In the genomic region with DNA sequence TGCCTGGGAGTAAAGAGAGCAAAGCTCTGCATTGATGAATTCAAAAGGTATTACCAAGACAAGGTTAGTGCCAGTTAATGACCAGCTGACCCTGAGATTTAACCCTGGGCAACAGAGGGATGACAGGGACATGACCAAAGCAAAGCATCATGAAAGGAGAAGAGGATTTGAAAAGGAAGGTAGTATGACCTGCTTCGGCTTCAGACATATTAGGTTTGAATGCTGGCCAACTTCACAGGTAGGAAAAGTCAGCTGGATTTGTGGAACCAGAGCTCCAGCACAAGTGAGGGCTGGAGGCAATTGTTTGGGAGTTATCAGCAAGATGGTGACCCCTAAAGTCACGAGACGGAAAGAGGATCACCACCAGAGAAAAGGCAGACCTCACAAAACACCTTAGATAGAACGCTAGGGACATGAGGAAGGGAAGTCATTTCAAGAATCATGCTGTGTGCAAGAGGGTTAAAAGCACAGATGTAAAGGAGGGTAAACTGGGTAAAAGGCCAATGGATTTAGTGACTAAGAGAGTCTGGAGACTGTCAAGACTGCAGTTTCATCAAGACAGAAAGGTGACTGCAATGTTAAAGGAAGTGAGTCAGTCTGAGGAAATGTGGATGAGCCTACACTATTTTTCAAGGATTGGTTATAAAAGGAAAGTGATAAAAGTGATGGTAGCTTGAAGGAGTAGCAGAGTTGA, we compare ENCODE assay signal across 2 cellular contexts.
TF ChIP-seq lines count a peak whose summit lies in the region.

No MANE protein-coding gene starts in this region.

TF ChIP-seq in SK-N-SH, 30 proteins besides CTCF, POLR2A, EP300 and RAD21 (continued from another document and continues in another):
- TF ChIP-seq, protein P1, sequence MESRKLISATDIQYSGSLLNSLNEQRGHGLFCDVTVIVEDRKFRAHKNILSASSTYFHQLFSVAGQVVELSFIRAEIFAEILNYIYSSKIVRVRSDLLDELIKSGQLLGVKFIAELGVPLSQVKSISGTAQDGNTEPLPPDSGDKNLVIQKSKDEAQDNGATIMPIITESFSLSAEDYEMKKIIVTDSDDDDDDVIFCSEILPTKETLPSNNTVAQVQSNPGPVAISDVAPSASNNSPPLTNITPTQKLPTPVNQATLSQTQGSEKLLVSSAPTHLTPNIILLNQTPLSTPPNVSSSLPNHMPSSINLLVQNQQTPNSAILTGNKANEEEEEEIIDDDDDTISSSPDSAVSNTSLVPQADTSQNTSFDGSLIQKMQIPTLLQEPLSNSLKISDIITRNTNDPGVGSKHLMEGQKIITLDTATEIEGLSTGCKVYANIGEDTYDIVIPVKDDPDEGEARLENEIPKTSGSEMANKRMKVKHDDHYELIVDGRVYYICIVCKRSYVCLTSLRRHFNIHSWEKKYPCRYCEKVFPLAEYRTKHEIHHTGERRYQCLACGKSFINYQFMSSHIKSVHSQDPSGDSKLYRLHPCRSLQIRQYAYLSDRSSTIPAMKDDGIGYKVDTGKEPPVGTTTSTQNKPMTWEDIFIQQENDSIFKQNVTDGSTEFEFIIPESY (IDR thresholded peaks at IDR 0.05; ENCODE audit: borderline replicate concordance, low read depth) = peak; percentile 92
- TF ChIP-seq MXI1 (IDR thresholded peaks at IDR 0.05; ENCODE audit: low read depth, low read length) = no peak
- peak; percentile 98 for TF ChIP-seq NFIC (IDR thresholded peaks at IDR 0.05; ENCODE audit: borderline replicate concordance)
- TF ChIP-seq FOXM1 (IDR thresholded peaks at IDR 0.05; ENCODE audit: low read depth) = peak; percentile 87
- peak; percentile 98 for TF ChIP-seq POLR2AphosphoS5 (IDR thresholded peaks at IDR 0.05; ENCODE audit: low read depth, low read length)
- peak; percentile 100 for TF ChIP-seq JUND (IDR thresholded peaks at IDR 0.05)
- no peak for TF ChIP-seq CHD2 (IDR thresholded peaks at IDR 0.05; ENCODE audit: low read length, partially characterized antibody)
- no peak for TF ChIP-seq USF1 (IDR thresholded peaks at IDR 0.05; ENCODE audit: borderline replicate concordance, low read depth)
- peak; percentile 44; the same call in 1 of the 2 replicates for TF ChIP-seq REST (IDR thresholded peaks at IDR 0.05; ENCODE audit: low read depth, low read length)
- peak; percentile 23; the same call in 1 of the 2 replicates for TF ChIP-seq TAF1 (IDR thresholded peaks at IDR 0.05; ENCODE audit: borderline replicate concordance, low read depth, low read length)
- TF ChIP-seq YY1 (IDR thresholded peaks at IDR 0.05; ENCODE audit: low read depth) = peak; percentile 33; the same call in 1 of the 2 replicates
- no peak for TF ChIP-seq EZH2phosphoT487 (IDR thresholded peaks at IDR 0.05; ENCODE audit: borderline replicate concordance, low read depth)
- peak; percentile 98 for TF ChIP-seq TEAD4 (IDR thresholded peaks at IDR 0.05; ENCODE audit: borderline replicate concordance, insufficient read depth)
- peak; percentile 100 for TF ChIP-seq RXRA (IDR thresholded peaks at IDR 0.05; ENCODE audit: borderline replicate concordance, low read depth)
- TF ChIP-seq MEF2A (IDR thresholded peaks at IDR 0.05; ENCODE audit: borderline replicate concordance, low read depth) = peak; percentile 96
- no peak for TF ChIP-seq RCOR1 (IDR thresholded peaks at IDR 0.05; ENCODE audit: low read length)
- peak; percentile 100 for TF ChIP-seq FOSL2 (IDR thresholded peaks at IDR 0.05; ENCODE audit: borderline replicate concordance, low read depth)
- no peak for TF ChIP-seq SMC3 (IDR thresholded peaks at IDR 0.05; ENCODE audit: low read depth, low read length)
- TF ChIP-seq TCF12 (IDR thresholded peaks at IDR 0.05) = peak; percentile 100
- peak; percentile 94 for TF ChIP-seq SIN3A (IDR thresholded peaks at IDR 0.05; ENCODE audit: borderline replicate concordance, low read depth, low read length)
- TF ChIP-seq IRF3 (IDR thresholded peaks at IDR 0.05; ENCODE audit: low read depth, low read length) = no peak
- peak; percentile 35; the same call in 1 of the 2 replicates for TF ChIP-seq ELF1 (IDR thresholded peaks at IDR 0.05)
- TF ChIP-seq FOXJ3 (CRISPR knock-in tag; IDR thresholded peaks at IDR 0.05) = no peak

TF ChIP-seq in WTC11, 78 proteins besides CTCF, POLR2A, EP300 and RAD21 (continued from another document):
- no peak for TF ChIP-seq ZNF232 (CRISPR knock-in tag; IDR thresholded peaks at IDR 0.05)
- TF ChIP-seq IRF2 (CRISPR knock-in tag; IDR thresholded peaks at IDR 0.05; ENCODE audit: borderline replicate concordance, low read depth) = no peak
- TF ChIP-seq ZNF396 (CRISPR knock-in tag; IDR thresholded peaks at IDR 0.05; ENCODE audit: borderline replicate concordance) = no peak
- TF ChIP-seq NFE2L1 (CRISPR knock-in tag; IDR thresholded peaks at IDR 0.05) = no peak
- TF ChIP-seq, protein P2, sequence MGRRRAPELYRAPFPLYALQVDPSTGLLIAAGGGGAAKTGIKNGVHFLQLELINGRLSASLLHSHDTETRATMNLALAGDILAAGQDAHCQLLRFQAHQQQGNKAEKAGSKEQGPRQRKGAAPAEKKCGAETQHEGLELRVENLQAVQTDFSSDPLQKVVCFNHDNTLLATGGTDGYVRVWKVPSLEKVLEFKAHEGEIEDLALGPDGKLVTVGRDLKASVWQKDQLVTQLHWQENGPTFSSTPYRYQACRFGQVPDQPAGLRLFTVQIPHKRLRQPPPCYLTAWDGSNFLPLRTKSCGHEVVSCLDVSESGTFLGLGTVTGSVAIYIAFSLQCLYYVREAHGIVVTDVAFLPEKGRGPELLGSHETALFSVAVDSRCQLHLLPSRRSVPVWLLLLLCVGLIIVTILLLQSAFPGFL (CRISPR knock-in tag; IDR thresholded peaks at IDR 0.05; ENCODE audit: borderline replicate concordance) = no peak
- no peak for TF ChIP-seq ZNF671 (CRISPR knock-in tag; IDR thresholded peaks at IDR 0.05)
